Comparison of ENCODE assay signal across 9 cellular contexts in genomic region chr12:53050426-53051057, GRCh38. TPM values are rescaled to one million over a fixed set of nuclear protein-coding genes. Genes with fewer than 3 reads are reported as not detected.
DNase-seq lines count a peak whose midpoint lies in the region; ATAC-seq, FAIRE-seq and TF ChIP-seq lines count a peak whose summit lies in the region.
"Had no signal": no experiment of that assay in that cellular context is flagged by ENCODE, and none has a peak within 500 bp of the region (broad histone marks: within the 10 kb centered on the region; RNA-seq: fewer than 3 reads in every experiment).

No MANE protein-coding gene starts in this region.

- intact Hi-C loops in left colon (cut with DNase I, micrococcal nuclease): no loop called here

- no peaks in the 10 kb centered on the region; a peak in 1 of 5 replicates for H3K9me3 Mint-ChIP-seq in H9

- no peaks in the 10 kb centered on the region; the same call in 1 of the 2 replicates for H3K79me2 ChIP-seq in H9 (ENCODE audit: insufficient read depth, low read length)

- H3K4me1 ChIP-seq in H9 (ENCODE audit: insufficient read depth, low read length) (peaks cover 25% of the 10 kb centered on the region; the same call in 1 of the 2 replicates), small intestine (ENCODE audit: control insufficient read depth in 2 of 2, insufficient read depth in 1 of 2, low read depth in 1 of 2, low read length in 1 of 2) (peaks cover 3 to 6% of the 10 kb centered on the region in 2 donors)

- FAIRE-seq in small intestine (lab: Jason Lieb, UNC): no peak

- DNase-seq in H9 (no peak), astrocyte of the cerebellum (ENCODE audit: low read depth) (no peak), inferior parietal cortex (ENCODE audit: extremely low spot score) (peak; percentile 60), small intestine (no peak), left colon (no peak), KBM-7 (no peak), putamen (ENCODE audit: low spot score) (no peak), epidermal melanocyte (ENCODE audit: insufficient read length, low spot score) (no peak)
- DNase-seq: NCI-H1105 had no signal

- H3K4me2 ChIP-seq in H9 (ENCODE audit: insufficient read depth, insufficient read length, low read length): peak overlapping the region; percentile 46

- no peak overlapping the region for H2BK20ac ChIP-seq in H9 (ENCODE audit: low read depth, low read length, poor library complexity, severe bottlenecking)

- H3K14ac ChIP-seq in H9 (ENCODE audit: insufficient read depth, low read length): no peak overlapping the region

- H3K9me3 ChIP-seq in H9 (ENCODE audit: control insufficient read depth, low read depth, low read length) (no peaks in the 10 kb centered on the region), small intestine (ENCODE audit: control insufficient read depth, low read depth) (no peaks in the 10 kb centered on the region)

- peaks cover 16% of the 10 kb centered on the region for H3K27me3 Mint-ChIP-seq in H9 (ENCODE audit: low read depth)

- H3K27ac ChIP-seq in H9 (ENCODE audit: insufficient read length, low read depth, low read length): no peak overlapping the region
- peak overlapping the region; percentile 91 to 97 for H3K27ac ChIP-seq in small intestine (ENCODE audit: low read depth in 1 of 2, low read length in 1 of 2)

- ATAC-seq in left colon: no peak

- H3K4me1 Mint-ChIP-seq in H9: peaks cover 50 to 61% of the 10 kb centered on the region in 2 experiments

- H3K18ac ChIP-seq in H9 (ENCODE audit: insufficient read length, low read depth, low read length): no peak overlapping the region

- H3K4me3 ChIP-seq in astrocyte of the cerebellum (ENCODE audit: low read depth, low read length): peak overlapping the region; percentile 63
- peak overlapping the region in 1 of 2 donors; percentile 7 for H3K4me3 ChIP-seq in small intestine (ENCODE audit: low read depth in 1 of 2, low read length in 2 of 2)

- no peak overlapping the region for H3K56ac ChIP-seq in H9 (ENCODE audit: insufficient read length, low read depth, low read length)

- H2BK12ac ChIP-seq in H9 (ENCODE audit: insufficient read length, low read depth, low read length): no peak overlapping the region

- no peak overlapping the region for H2BK5ac ChIP-seq in H9 (ENCODE audit: insufficient read length, low read length)

- no peaks in the 10 kb centered on the region for H3K36me3 ChIP-seq in small intestine (ENCODE audit: control insufficient read depth in 2 of 2, insufficient read depth in 2 of 2, low read length in 2 of 2)

- H3T11ph ChIP-seq in H9 (ENCODE audit: low read length): no peak overlapping the region

- in situ Hi-C loops in astrocyte of the cerebellum (cut with HindIII; ENCODE audit: low sequenced_read_pairs) (no loop called here), KBM-7 (cut with MboI; ENCODE audit: low pct_unique_long_range_greater_than_20kb, low sequenced_read_pairs) (loop anchor here (25.0 kb wide), 1 partner anchor 237 kb away; the partner anchor contains the start of genes MYG1 and PFDN5)

- peaks cover 15% of the 10 kb centered on the region for H3K23me2 ChIP-seq in H9 (ENCODE audit: insufficient read length, low read depth, low read length, poor library complexity, severe bottlenecking)

- no peak overlapping the region for H3K23ac ChIP-seq in H9 (ENCODE audit: insufficient read length, low read depth, low read length)

- peak overlapping the region in 1 of 3 experiments; percentile 6; a peak in 1 of 7 replicates for H3K27ac Mint-ChIP-seq in H9

- peak overlapping the region; percentile 38 to 69 for H3K4me3 Mint-ChIP-seq in H9

- H3K79me1 ChIP-seq in H9 (ENCODE audit: insufficient read depth, low read depth, low read length, poor library complexity, severe bottlenecking): no peaks in the 10 kb centered on the region

- H4K8ac ChIP-seq in H9 (replicated peaks; ENCODE audit: insufficient read length, low read depth, low read length): no peak overlapping the region

- H2BK120ac ChIP-seq in H9 (ENCODE audit: low read depth, low read length, poor library complexity, severe bottlenecking): no peak overlapping the region

- H4K91ac ChIP-seq in H9 (ENCODE audit: insufficient read length, low read depth, low read length): no peak overlapping the region

- TF ChIP-seq CTCF in H9 (conservative IDR thresholded peaks at IDR 0.05): no peak
- TF ChIP-seq CTCF in astrocyte of the cerebellum (IDR thresholded peaks at IDR 0.05; ENCODE audit: low read depth, low read length, missing control alignments): no peak

- H3K27me3 ChIP-seq in H9 (ENCODE audit: insufficient read depth, low read length) (no peaks in the 10 kb centered on the region; the same call in 1 of the 2 replicates), small intestine (ENCODE audit: control insufficient read depth in 2 of 2, insufficient read depth in 2 of 2, low read length in 2 of 2) (no peaks in the 10 kb centered on the region)

- no peak overlapping the region for H2AK5ac ChIP-seq in H9 (ENCODE audit: insufficient read length, low read length)

- no peak overlapping the region for H3K4ac ChIP-seq in H9 (ENCODE audit: low read depth, low read length)

- H2AFZ ChIP-seq in H9 (ENCODE audit: low read length): no peak overlapping the region

- no CpG with 5 or more reads among the region's 2 CpGs for WGBS in H9 (ENCODE audit: extremely low coverage, insufficient read length, low lambda C conversion rate)
- WGBS in small intestine, 3 donors: 67 to 94% (median 82%) methylated on average over 2 of the region's 2 CpGs

- peaks cover 6 to 8% (median 7%) of the 10 kb centered on the region in 3 experiments; a peak in 5 of 7 replicates for H3K36me3 Mint-ChIP-seq in H9 (ENCODE audit: insufficient read depth in 1 of 3, low read depth in 3 of 3)

- no peak overlapping the region for H2BK15ac ChIP-seq in H9 (ENCODE audit: low read depth, low read length)

- no peak overlapping the region for H3K9ac ChIP-seq in H9 (ENCODE audit: extremely low read depth, insufficient read length, low read length)

- H4K5ac ChIP-seq in H9 (ENCODE audit: insufficient read length, low read depth, low read length): no peak overlapping the region

- no peaks in the 10 kb centered on the region for H4K20me1 ChIP-seq in H9 (ENCODE audit: control insufficient read depth, insufficient read depth, insufficient read length)

RNA-seq across cellular contexts. Expression of gene TNS2, which starts 0.7 kb away (rescaled TPM):
- total RNA-seq in H9 (2021): 3.6 and 4.5 TPM in 2 replicates
- polyA plus RNA-seq in small intestine: 10 to 100 TPM in 2 of 3 donors, 1 to 10 TPM in 1; 5.8 to 52.9 (median 18.4) TPM
- total RNA-seq in left colon: 10 to 100 TPM; 31.4 to 35.6 TPM

RNA-seq across cellular contexts. Expression of gene SPRYD3, which starts 28.6 kb away (rescaled TPM):
- total RNA-seq in H9 (2021) (5.8 and 6.5 TPM in 2 replicates), left colon (10 to 100 TPM; 30.7 to 34.9 TPM)
- 10 to 100 TPM; 19.7 to 37.6 (median 20.3) TPM for polyA plus RNA-seq in small intestine

RNA-seq across cellular contexts. Expression of gene EIF4B, which starts 44.3 kb away (rescaled TPM):
- total RNA-seq in H9 (2021) (713 and 723 TPM in 2 replicates), left colon (100 to 1,000 TPM; 355 to 389 TPM)
- polyA plus RNA-seq in small intestine: 100 to 1,000 TPM; 160 to 236 (median 176) TPM

RNA-seq across cellular contexts. Expression of gene IGFBP6, which starts 46.9 kb away (rescaled TPM):
- total RNA-seq in H9 (2021) (4.2 and 5.7 TPM in 2 replicates), left colon (10 to 100 TPM; 16.9 to 24.5 TPM)
- 100 to 1,000 TPM in 1 of 3 donors, 1 to 10 TPM in 2; 3.4 to 135 (median 8.4) TPM for polyA plus RNA-seq in small intestine

RNA-seq across cellular contexts. Expression of gene SOAT2, which starts 52.7 kb away (rescaled TPM):
- total RNA-seq in H9 (2021): not detected in 2 replicates
- polyA plus RNA-seq in small intestine: 10 to 100 TPM in 2 of 3 donors, 1 to 10 TPM in 1; 4.2 to 94.0 (median 77.4) TPM
- not detected for total RNA-seq in left colon
